11 cellular contexts compared by ENCODE assay signal in genomic region chr2:75432761-75433361, GRCh38.
A peak's percentile ranks its signal among the peaks of the same experiment; 100 is the strongest.
DNase-seq lines count a peak whose midpoint lies in the region; ATAC-seq, FAIRE-seq and TF ChIP-seq lines count a peak whose summit lies in the region.
"Had no signal": no experiment of that assay in that cellular context is flagged by ENCODE, and none has a peak within 500 bp of the region (broad histone marks: within the 10 kb centered on the region; RNA-seq: fewer than 3 reads in every experiment).

No MANE protein-coding gene starts in this region.

- peaks cover 0 to 17% (median 0%) of the 10 kb centered on the region in 4 donors for H3K4me1 Mint-ChIP-seq in naive thymus-derived CD8-positive, alpha-beta T cell

- no peaks in the 10 kb centered on the region for H3K36me3 ChIP-seq in upper lobe of right lung
- H3K36me3 ChIP-seq in esophagus muscularis mucosa = no peaks in the 10 kb centered on the region

- POLR2A ChIA-PET in naive thymus-derived CD8-positive, alpha-beta T cell (lab: Charles Lee) = no interaction called here

- TF ChIP-seq EP300 in esophagus muscularis mucosa (IDR thresholded peaks at IDR 0.05) = no peak

- DNase-seq in NCI-H82 (lab: John Stamatoyannopoulos, UW) = peak; percentile 79
- DNase-seq in NCI-H82 treated with DMSO at 0.1 percent for 48 hours (lab: John Stamatoyannopoulos, UW; ENCODE audit: unreplicated experiment) = no peak
- peak; percentile 11 for DNase-seq in amniotic epithelial cell (ENCODE audit: low read depth)
- DNase-seq in upper lobe of right lung = peak; percentile 65
- DNase-seq in frontal cortex (ENCODE audit: low spot score in 2 of 2) = no peak
- no peak for DNase-seq in naive thymus-derived CD8-positive, alpha-beta T cell
- DNase-seq in esophagus muscularis mucosa (ENCODE audit: extremely low spot score) = no peak
- DNase-seq: activated gamma-delta T cell, NCI-H2029 treated with DMSO at 0.1 percent for 48 hours had no signal

- H3K27ac ChIP-seq in upper lobe of right lung (no peak overlapping the region), esophagus muscularis mucosa (replicated peaks in 1 of 4) (no peak overlapping the region)

- TF ChIP-seq CTCF in upper lobe of right lung (IDR thresholded peaks at IDR 0.05) (no peak), esophagus muscularis mucosa (IDR thresholded peaks at IDR 0.05) (no peak)

- peaks cover 10 to 48% (median 26%) of the 10 kb centered on the region in 5 donors for H3K27me3 Mint-ChIP-seq in naive thymus-derived CD8-positive, alpha-beta T cell

- H3K27me3 ChIP-seq in upper lobe of right lung (no peaks in the 10 kb centered on the region), esophagus muscularis mucosa (peaks cover 0 to 4% (median 0%) of the 10 kb centered on the region in 4 donors)

- H3K4me3 ChIP-seq in upper lobe of right lung = no peak overlapping the region
- H3K4me3 ChIP-seq in esophagus muscularis mucosa = no peak overlapping the region

- peak overlapping the region in 1 of 10 donors; percentile 5 for H3K4me3 Mint-ChIP-seq in naive thymus-derived CD8-positive, alpha-beta T cell

- H3K4me1 ChIP-seq in upper lobe of right lung = no peaks in the 10 kb centered on the region
- no peaks in the 10 kb centered on the region for H3K4me1 ChIP-seq in esophagus muscularis mucosa

- FAIRE-seq in frontal cortex (lab: Jason Lieb, UNC) = no peak
- FAIRE-seq: A204.1 had no signal

- H3K9me3 ChIP-seq in upper lobe of right lung (no peaks in the 10 kb centered on the region), esophagus muscularis mucosa (no peaks in the 10 kb centered on the region)

- TF ChIP-seq POLR2A in esophagus muscularis mucosa (IDR thresholded peaks at IDR 0.05; ENCODE audit: low read depth) = no peak

- H3K36me3 Mint-ChIP-seq in naive thymus-derived CD8-positive, alpha-beta T cell = no peaks in the 10 kb centered on the region

- ATAC-seq in HG02973 (IDR thresholded peaks at IDR 0.05; ENCODE audit: unreplicated experiment) = peak; percentile 80
- ATAC-seq in upper lobe of right lung = peak; percentile 89
- no peak for ATAC-seq in naive thymus-derived CD8-positive, alpha-beta T cell

- 87% methylated on average over 4 of the region's 4 CpGs for WGBS in esophagus muscularis mucosa

- intact Hi-C loops in upper lobe of right lung (cut with DNase I) = no loop called here
- intact Hi-C loops in esophagus muscularis mucosa (cut with DNase I) = no loop called here

- H3K9me3 Mint-ChIP-seq in naive thymus-derived CD8-positive, alpha-beta T cell = peaks cover 0 to 3% (median 0%) of the 10 kb centered on the region in 9 donors

- H3K27ac Mint-ChIP-seq in naive thymus-derived CD8-positive, alpha-beta T cell = no peak overlapping the region

Comparison
In these comparisons a context has a peak if more than half of its experiments do, and no peak if none do; other contexts are left out.
1. DNase-seq: peak in NCI-H82 (single experiment), amniotic epithelial cell (single experiment) and upper lobe of right lung (single experiment); none in NCI-H82 treated with DMSO at 0.1 percent for 48 hours (single experiment), frontal cortex (0 of 2), naive thymus-derived CD8-positive, alpha-beta T cell (0 of 10) and esophagus muscularis mucosa (single experiment).
2. ATAC-seq: peak in HG02973 (single experiment) and upper lobe of right lung (single experiment); none in naive thymus-derived CD8-positive, alpha-beta T cell (0 of 2).